14 cellular contexts compared by ENCODE assay signal in the genomic region with DNA sequence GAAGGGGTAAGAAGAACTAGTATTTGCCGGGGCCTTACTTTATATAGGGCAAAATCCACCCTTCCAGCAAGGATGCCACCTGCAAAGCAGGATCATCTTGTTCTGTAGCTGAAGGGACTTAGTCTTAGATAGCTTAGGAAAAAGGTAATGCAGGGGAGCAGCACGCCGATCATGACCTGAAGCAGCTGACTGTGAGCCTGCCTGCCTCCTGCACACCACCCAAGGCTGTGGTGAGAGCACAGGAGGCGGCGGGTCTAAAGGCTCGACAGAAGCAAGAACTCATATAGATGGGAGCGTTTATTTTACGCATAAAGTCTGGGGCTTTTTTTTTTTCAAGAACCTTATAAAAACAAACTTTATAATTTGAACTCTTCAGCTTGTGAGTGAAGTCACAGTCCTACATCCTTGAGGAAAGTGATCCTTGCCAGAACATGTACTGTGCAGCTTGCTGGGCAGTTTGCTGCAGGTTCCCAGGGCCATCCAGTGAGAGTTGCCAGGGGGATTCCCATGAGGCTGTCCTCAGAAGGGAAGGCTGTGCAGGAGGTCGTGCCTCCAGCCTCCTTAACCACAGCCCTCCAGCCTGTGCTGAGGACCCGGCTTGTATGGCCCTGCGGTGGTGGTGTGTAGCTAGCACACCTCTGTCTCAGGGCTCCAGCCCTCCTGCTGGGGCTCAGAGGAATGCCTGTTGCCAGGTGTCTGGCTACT.
DNase-seq lines count a peak whose midpoint lies in the region; ATAC-seq and TF ChIP-seq lines count a peak whose summit lies in the region.
"Had no signal": no experiment of that assay in that cellular context is flagged by ENCODE, and none has a peak within 500 bp of the region (broad histone marks: within the 10 kb centered on the region; RNA-seq: fewer than 3 reads in every experiment).

No MANE protein-coding gene starts in this region.

- H3K27me3 Mint-ChIP-seq in CD8-positive, alpha-beta T cell (ENCODE audit: low read depth) = no peaks in the 10 kb centered on the region
- H3K27me3 Mint-ChIP-seq: progenitor cell of endocrine pancreas; stimulated activated naive CD8-positive, alpha-beta T cell treated with anti-CD3 and anti-CD28 coated beads, Interleukin-15, amount 100 ng/mL, for 72 hours had no signal

- peaks cover 57% of the 10 kb centered on the region for H3K36me3 Mint-ChIP-seq in CD8-positive, alpha-beta T cell

- no peak overlapping the region for H3K4me3 ChIP-seq in CD8-positive, alpha-beta T cell (ENCODE audit: low read depth, low read length)
- H3K4me3 ChIP-seq in fibroblast of pulmonary artery (replicated peaks; ENCODE audit: low read depth, low read length) = no peak overlapping the region
- H3K4me3 ChIP-seq in rectal smooth muscle tissue (ENCODE audit: low read length) = no peak overlapping the region

- peaks cover 15% of the 10 kb centered on the region for H3K36me3 ChIP-seq in CD8-positive, alpha-beta T cell (ENCODE audit: insufficient read depth, low read length)
- no peaks in the 10 kb centered on the region for H3K36me3 ChIP-seq in rectal smooth muscle tissue (ENCODE audit: control insufficient read depth, insufficient read depth, low read length)

- no peak overlapping the region for H3K9ac ChIP-seq in rectal smooth muscle tissue (ENCODE audit: low read length)

- H3K9me3 Mint-ChIP-seq in CD8-positive, alpha-beta T cell = no peaks in the 10 kb centered on the region
- H3K9me3 Mint-ChIP-seq: stimulated activated naive CD8-positive, alpha-beta T cell treated with anti-CD3 and anti-CD28 coated beads, Interleukin-15, amount 100 ng/mL, for 72 hours had no signal

- H3K27me3 ChIP-seq in CD8-positive, alpha-beta T cell (ENCODE audit: insufficient read depth, low read length) = no peaks in the 10 kb centered on the region
- no peaks in the 10 kb centered on the region for H3K27me3 ChIP-seq in rectal smooth muscle tissue (ENCODE audit: control insufficient read depth, insufficient read depth, low read length)

- no peaks in the 10 kb centered on the region for H3K9me3 ChIP-seq in CD8-positive, alpha-beta T cell (ENCODE audit: low read length)

- no peak for TF ChIP-seq CTCF in CD8-positive, alpha-beta T cell (IDR thresholded peaks at IDR 0.05)
- TF ChIP-seq CTCF in VCaP (conservative IDR thresholded peaks at IDR 0.05) (no peak), fibroblast of pulmonary artery (IDR thresholded peaks at IDR 0.05; ENCODE audit: low read length, missing control alignments) (no peak), omental fat pad (IDR thresholded peaks at IDR 0.05) (no peak)

- no peak overlapping the region for H3K4me3 Mint-ChIP-seq in CD8-positive, alpha-beta T cell
- H3K4me3 Mint-ChIP-seq: stimulated activated naive CD8-positive, alpha-beta T cell treated with anti-CD3 and anti-CD28 coated beads, Interleukin-15, amount 100 ng/mL, for 72 hours had no signal

- intact Hi-C loops in CD8-positive, alpha-beta T cell (cut with DNase I, micrococcal nuclease) = no loop called here

- peak overlapping the region; percentile 3 for H3K27ac Mint-ChIP-seq in CD8-positive, alpha-beta T cell
- H3K27ac Mint-ChIP-seq: progenitor cell of endocrine pancreas had no signal

- POLR2A ChIA-PET in CD8-positive, alpha-beta T cell (lab: Charles Lee) = no interaction called here

- CTCF ChIA-PET in CD8-positive, alpha-beta T cell (lab: Charles Lee) = no interaction called here

- H3K27ac ChIP-seq in CD8-positive, alpha-beta T cell (ENCODE audit: low read depth, low read length) = no peak overlapping the region
- H3K27ac ChIP-seq in VCaP (peak overlapping the region; percentile 99), rectal smooth muscle tissue (ENCODE audit: low read depth, low read length) (peak overlapping the region; percentile 67)

- H3K4me1 ChIP-seq in CD8-positive, alpha-beta T cell (ENCODE audit: insufficient read depth, low read length) = no peaks in the 10 kb centered on the region
- H3K4me1 ChIP-seq in rectal smooth muscle tissue (ENCODE audit: control insufficient read depth, insufficient read depth, low read length) = peaks cover 48% of the 10 kb centered on the region

- no peak for ATAC-seq in CD8-positive, alpha-beta T cell
- ATAC-seq in GM21447 (IDR thresholded peaks at IDR 0.05; ENCODE audit: unreplicated experiment) (no peak), omental fat pad (ENCODE audit: low FRiP score) (no peak), HG02571 (IDR thresholded peaks at IDR 0.05; ENCODE audit: unreplicated experiment) (no peak)

- DNase-seq in CD8-positive, alpha-beta T cell = no peak
- DNase-seq in fibroblast of pulmonary artery (ENCODE audit: low read depth) = peak; percentile 46
- no peak for DNase-seq in omental fat pad (ENCODE audit: low spot score)
- DNase-seq in cerebellar nuclear complex (lab: John Stamatoyannopoulos, UW) = no peak
- DNase-seq: C1 segment of cervical spinal cord; NCI-H1092 treated with DMSO at 0.1 percent for 48 hours; NCI-H446; stimulated activated naive CD8-positive, alpha-beta T cell treated with anti-CD3 and anti-CD28 coated beads, Interleukin-15, amount 100 ng/mL, for 72 hours; T-helper 2 cell had no signal

- H3K4me1 Mint-ChIP-seq in CD8-positive, alpha-beta T cell (ENCODE audit: low read depth) = peaks cover 34% of the 10 kb centered on the region
